10 cellular contexts compared by ENCODE assay signal in the genomic region with DNA sequence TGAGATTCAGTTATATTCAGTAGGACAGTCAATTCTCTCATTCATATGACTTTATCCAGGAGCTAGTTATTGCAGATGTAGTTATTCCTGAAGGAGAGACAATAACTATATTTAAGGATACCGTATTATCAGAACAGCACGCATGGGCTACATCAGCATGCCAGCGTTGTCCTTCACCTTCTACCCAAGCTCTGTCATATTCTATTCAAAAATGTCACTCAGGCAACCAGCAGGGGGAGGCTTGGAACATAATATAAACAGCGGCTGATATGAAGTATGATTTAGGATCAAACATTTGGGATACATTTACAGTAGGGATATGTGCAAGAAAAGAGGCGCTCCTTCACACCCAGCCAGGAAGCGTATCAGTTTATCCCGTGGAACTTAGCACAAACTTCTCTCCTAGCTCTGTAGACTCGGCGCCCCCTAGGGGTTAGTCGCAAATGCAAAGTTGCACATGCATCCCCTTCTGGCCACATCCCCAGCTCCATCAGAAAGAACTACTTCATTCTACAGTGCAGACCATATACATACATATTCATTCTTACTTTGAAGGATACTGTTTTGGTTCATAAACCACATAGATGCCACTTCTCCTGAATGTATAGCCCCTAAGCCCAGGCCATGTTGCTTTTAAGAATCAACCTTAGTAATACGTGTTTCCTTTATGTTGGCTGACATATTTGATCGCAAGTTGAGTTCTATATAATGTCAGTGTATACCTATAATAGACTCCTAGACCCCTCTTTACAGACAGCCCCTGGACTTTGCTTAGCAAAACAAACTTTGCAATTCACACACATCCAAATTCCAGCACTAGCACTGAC.
DNase-seq lines count a peak whose midpoint lies in the region; ATAC-seq, FAIRE-seq and TF ChIP-seq lines count a peak whose summit lies in the region.
"Had no signal": no experiment of that assay in that cellular context is flagged by ENCODE, and none has a peak within 500 bp of the region (broad histone marks: within the 10 kb centered on the region; RNA-seq: fewer than 3 reads in every experiment).

No MANE protein-coding gene starts in this region.

- H3K27me3 Mint-ChIP-seq in osteocyte (ENCODE audit: unreplicated experiment) = no peaks in the 10 kb centered on the region
- H3K27me3 Mint-ChIP-seq: IgD-negative memory B cell had no signal

- ATAC-seq in HG03097 (IDR thresholded peaks at IDR 0.05; ENCODE audit: low FRiP score, unreplicated experiment) (peak; percentile 57), RWPE2 (ENCODE audit: low read depth) (peak; percentile 54; the same call in 2 of the 3 replicates), esophagus mucosa (peak; percentile 25)
- ATAC-seq: gastrocnemius medialis had no signal

- H3K4me3 Mint-ChIP-seq in osteocyte (ENCODE audit: unreplicated experiment) = no peak overlapping the region
- H3K4me3 Mint-ChIP-seq: IgD-negative memory B cell had no signal

- H3K9me3 ChIP-seq in RWPE2 (ENCODE audit: severe bottlenecking) = no peaks in the 10 kb centered on the region
- H3K9me3 ChIP-seq: gastrocnemius medialis had no signal

- H3K27me3 ChIP-seq in RWPE2 (ENCODE audit: insufficient read depth, poor library complexity, severe bottlenecking) = peaks cover 6% of the 10 kb centered on the region
- H3K27me3 ChIP-seq: gastrocnemius medialis had no signal

- H3K36me3 ChIP-seq in RWPE2 (ENCODE audit: low read depth) = no peaks in the 10 kb centered on the region
- H3K36me3 ChIP-seq: gastrocnemius medialis had no signal

- H3K4me3 ChIP-seq in RWPE2 (ENCODE audit: severe bottlenecking) = no peak overlapping the region
- H3K4me3 ChIP-seq: gastrocnemius medialis had no signal

- no peak overlapping the region for H3K27ac ChIP-seq in RWPE2 (ENCODE audit: poor library complexity, severe bottlenecking)
- H3K27ac ChIP-seq: gastrocnemius medialis had no signal

- TF ChIP-seq POLR2A in GM12892 (IDR thresholded peaks at IDR 0.05; ENCODE audit: low read depth, low read length) = no peak

- TF ChIP-seq CTCF in GM12874 (IDR thresholded peaks at IDR 0.05; ENCODE audit: insufficient read depth, low read depth, low read length) (peak; percentile 85), RWPE2 (IDR thresholded peaks at IDR 0.05; ENCODE audit: poor library complexity, severe bottlenecking) (peak; percentile 87), osteocyte (IDR thresholded peaks at IDR 0.05) (peak; percentile 53)

- no peaks in the 10 kb centered on the region for H3K9me3 Mint-ChIP-seq in osteocyte (ENCODE audit: unreplicated experiment)

- no peak overlapping the region for H3K27ac Mint-ChIP-seq in osteocyte (ENCODE audit: unreplicated experiment)
- H3K27ac Mint-ChIP-seq: IgD-negative memory B cell had no signal

- H3K36me3 Mint-ChIP-seq in osteocyte (ENCODE audit: unreplicated experiment) = no peaks in the 10 kb centered on the region
- H3K36me3 Mint-ChIP-seq: IgD-negative memory B cell had no signal

- DNase-seq in AML-193 (lab: John Stamatoyannopoulos, UW) (peak; percentile 53 to 55), RWPE2 (ENCODE audit: low spot score) (no peak), osteocyte (ENCODE audit: extremely low spot score, unreplicated experiment) (no peak), NCI-H1436 treated with DMSO at 0.1 percent for 48 hours (lab: John Stamatoyannopoulos, UW) (no peak), GM12892 (ENCODE audit: insufficient read length) (no peak)

- FAIRE-seq in GM12892 (lab: Jason Lieb, UNC) = no peak

- no peaks in the 10 kb centered on the region for H3K4me1 Mint-ChIP-seq in osteocyte (ENCODE audit: unreplicated experiment)

- no peaks in the 10 kb centered on the region for H3K4me1 ChIP-seq in RWPE2 (ENCODE audit: insufficient read depth, poor library complexity, severe bottlenecking)
- H3K4me1 ChIP-seq: gastrocnemius medialis had no signal

Comparison
In these comparisons a context has a peak if more than half of its experiments do, and no peak if none do; other contexts are left out.
1. DNase-seq: peak in AML-193 (2 of 2); none in RWPE2 (single experiment), osteocyte (single experiment), NCI-H1436 treated with DMSO at 0.1 percent for 48 hours (single experiment) and GM12892 (single experiment).
2. Peak in every context shown above with its lines, with median percentiles within 50 percentile points of each other: CTCF ChIP-seq and ATAC-seq.